ENCODE assay signal across 19 cellular contexts in genomic region chr14:96148631-96149030, GRCh38. TPM values are rescaled to one million over a fixed set of nuclear protein-coding genes. Genes with fewer than 3 reads are reported as not detected.
"Had no signal": no experiment of that assay in that cellular context is flagged by ENCODE, and none has a peak within 500 bp of the region (broad histone marks: within the 10 kb centered on the region; RNA-seq: fewer than 3 reads in every experiment).

No MANE protein-coding gene starts in this region.

- H3K4me1 ChIP-seq: gastrocnemius medialis, psoas muscle, upper lobe of right lung had no signal

- H3K27me3 ChIP-seq: gastrocnemius medialis, sigmoid colon, upper lobe of right lung, vagina had no signal

- H3K36me3 ChIP-seq: gastrocnemius medialis, heart right ventricle, sigmoid colon, upper lobe of right lung, vagina had no signal

- DNase-seq: cortex of kidney; dorsolateral prefrontal cortex; effector CD8-positive, alpha-beta T cell; gastrocnemius medialis; heart right ventricle; hypothalamus; kidney glomerular epithelial cell; naive thymus-derived CD4-positive, alpha-beta T cell; nephron progenitor cell; psoas muscle; retina; sigmoid colon; stimulated activated CD4-positive, alpha-beta T cell treated with anti-CD3 and anti-CD28 coated beads, Interleukin-2, amount 100 ng/mL, for 24 hours; stimulated activated CD4-positive, alpha-beta T cell treated with anti-CD3 and anti-CD28 coated beads, Interleukin-4, amount 100 ng/mL, for 4 hours; stimulated activated naive CD4-positive, alpha-beta T cell; upper lobe of right lung had no signal

- H3K27ac ChIP-seq: dorsolateral prefrontal cortex, gastrocnemius medialis, heart right ventricle, psoas muscle, sigmoid colon, skin epidermis, upper lobe of right lung, vagina had no signal

- H3K4me3 ChIP-seq: dorsolateral prefrontal cortex, gastrocnemius medialis, heart right ventricle, psoas muscle, sigmoid colon, skin epidermis, upper lobe of right lung, vagina had no signal

- H3K9me3 ChIP-seq: gastrocnemius medialis, psoas muscle, sigmoid colon, upper lobe of right lung, vagina had no signal

- ATAC-seq: esophagus mucosa; gastrocnemius medialis; heart right ventricle; naive thymus-derived CD4-positive, alpha-beta T cell; psoas muscle; upper lobe of right lung had no signal

RNA-seq across cellular contexts. Expression of gene BDKRB2, which starts 56.0 kb away (rescaled TPM):
- total RNA-seq: naive thymus-derived CD4-positive, alpha-beta T cell had no signal
